Comparison of ENCODE assay signal across 8 cellular contexts in genomic region chr16:66315210-66315825, GRCh38. TPM values are rescaled to one million over a fixed set of nuclear protein-coding genes. Genes with fewer than 3 reads are reported as not detected.
DNase-seq lines count a peak whose midpoint lies in the region; ATAC-seq and TF ChIP-seq lines count a peak whose summit lies in the region.

No MANE protein-coding gene starts in this region.

- intact Hi-C loops in MCF 10A (cut with micrococcal nuclease), result loop anchor here (1.0 kb wide), 1 partner anchor 40 kb away; no protein-coding TSS in a partner anchor

- BruUV-seq in MCF 10A (replicated peaks; lab: Mats Ljungman, UMichigan), result no TSS peak

- DNase-seq in NCI-H2029 treated with DMSO at 0.1 percent for 48 hours (lab: John Stamatoyannopoulos, UW) (peak; percentile 34), UCSD-AML1 (lab: John Stamatoyannopoulos, UW; ENCODE audit: unreplicated experiment) (peak; percentile 41), MCF 10A (ENCODE audit: unreplicated experiment) (peak; percentile 79), iris pigment epithelial cell (ENCODE audit: low read depth) (peak; percentile 69)
- DNase-seq in stimulated activated CD4-positive, alpha-beta T cell treated with anti-CD3 and anti-CD28 coated beads, Interleukin-1b, Interleukin-23, amount 100 ng/mL, for 1 hour (ENCODE audit: low read depth in 2 of 2), result peak; percentile 14 to 26

- ATAC-seq in GM18508 (IDR thresholded peaks at IDR 0.05; ENCODE audit: insufficient read depth, unreplicated experiment) (peak; percentile 88), HG02943 (IDR thresholded peaks at IDR 0.05; ENCODE audit: low read depth, unreplicated experiment) (peak; percentile 82)

- H3K27me3 Mint-ChIP-seq in MCF 10A (ENCODE audit: insufficient read depth, unreplicated experiment), result peaks cover 19% of the 10 kb centered on the region

- no peaks in the 10 kb centered on the region for H3K36me3 ChIP-seq in ACC112 (ENCODE audit: insufficient read depth, low read length)

- peak; percentile 92 for TF ChIP-seq CTCF in MCF 10A (IDR thresholded peaks at IDR 0.05; ENCODE audit: unreplicated experiment)

- peaks cover 4% of the 10 kb centered on the region for H3K4me1 ChIP-seq in ACC112 (ENCODE audit: control insufficient read depth, insufficient read depth, low read length, unreplicated experiment)

- CTCF ChIA-PET in MCF 10A (lab: Yijun Ruan, JAX), result interaction anchor here (0.6 to 9.9 kb wide), 20 partner anchors 9 to 1621 kb away, joined by 3 to 132 read pairs (median 4); no protein-coding TSS in a partner anchor

- H3K4me3 Mint-ChIP-seq in MCF 10A (ENCODE audit: unreplicated experiment), result no peak overlapping the region

- H3K27ac Mint-ChIP-seq in MCF 10A (ENCODE audit: low read depth, unreplicated experiment), result no peak overlapping the region

- peaks cover 24% of the 10 kb centered on the region; the same call in 1 of the 2 replicates for H3K27me3 ChIP-seq in ACC112 (ENCODE audit: insufficient read depth, low read length)

- no peak overlapping the region for H3K4me3 ChIP-seq in ACC112 (ENCODE audit: low read depth, low read length)

- H3K27ac ChIP-seq in ACC112 (ENCODE audit: low read depth, low read length), result no peak overlapping the region

- peak overlapping the region; percentile 40 for H2AFZ ChIP-seq in ACC112 (ENCODE audit: low read length, unreplicated experiment)

- no peaks in the 10 kb centered on the region for H3K4me1 Mint-ChIP-seq in MCF 10A (ENCODE audit: insufficient read depth, unreplicated experiment)

- H3K79me2 ChIP-seq in ACC112 (ENCODE audit: control insufficient read depth, insufficient read depth, low read length, unreplicated experiment), result no peaks in the 10 kb centered on the region

- POLR2A ChIA-PET in MCF 10A (lab: Yijun Ruan, JAX), result no interaction called here

- no peaks in the 10 kb centered on the region for H3K36me3 Mint-ChIP-seq in MCF 10A (ENCODE audit: insufficient read depth, unreplicated experiment)

- no peaks in the 10 kb centered on the region for H3K9me3 Mint-ChIP-seq in MCF 10A (ENCODE audit: unreplicated experiment)

RNA-seq across cellular contexts. Expression of gene CDH5, which starts 51.2 kb away (rescaled TPM):
- not detected in 2 replicates for total RNA-seq in MCF 10A (2022)

Comparison
In these comparisons a context has a peak if more than half of its experiments do, and no peak if none do; other contexts are left out.
1. DNase-seq: peak in every context shown above with its lines; median percentile 79 in MCF 10A; 69 in iris pigment epithelial cell; 41 in UCSD-AML1; 34 in NCI-H2029 treated with DMSO at 0.1 percent for 48 hours; 20 in stimulated activated CD4-positive, alpha-beta T cell treated with anti-CD3 and anti-CD28 coated beads, Interleukin-1b, Interleukin-23, amount 100 ng/mL, for 1 hour.